ENCODE assay signal across 13 cellular contexts in the genomic region with DNA sequence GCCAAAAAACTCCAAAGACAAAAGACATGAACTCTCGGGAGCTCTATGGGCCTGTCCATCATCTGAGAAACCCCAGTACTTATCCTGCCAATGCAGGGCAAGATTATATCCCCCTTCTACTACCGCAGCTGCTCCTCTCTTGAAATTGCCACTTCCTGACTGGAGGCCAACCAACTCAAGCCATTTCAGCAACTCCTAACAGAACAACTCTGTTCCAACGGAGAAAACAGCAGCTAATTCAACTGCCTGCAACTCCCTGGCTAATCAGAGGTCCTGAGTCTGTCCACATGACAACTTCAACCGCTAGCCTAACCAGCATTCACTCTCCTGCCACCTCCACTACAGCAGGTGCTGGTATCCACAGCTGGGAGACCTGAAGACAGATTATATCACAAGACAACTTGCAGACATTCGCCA.
DNase-seq lines count a peak whose midpoint lies in the region; ATAC-seq lines count a peak whose summit lies in the region.
"Had no signal": no experiment of that assay in that cellular context is flagged by ENCODE, and none has a peak within 500 bp of the region (broad histone marks: within the 10 kb centered on the region; RNA-seq: fewer than 3 reads in every experiment).

No MANE protein-coding gene starts in this region.

- peak; percentile 83 for ATAC-seq in HG02678 (IDR thresholded peaks at IDR 0.05; ENCODE audit: unreplicated experiment)
- no peak for ATAC-seq in HG03342 (IDR thresholded peaks at IDR 0.05; ENCODE audit: unreplicated experiment)
- no peak for ATAC-seq in HG03457 (IDR thresholded peaks at IDR 0.05; ENCODE audit: unreplicated experiment)
- ATAC-seq: CD8-positive, alpha-beta T cell had no signal

- H3K4me3 ChIP-seq in GM08714 (ENCODE audit: low read length): peak overlapping the region; percentile 37; the same call in 1 of the 2 replicates
- H3K4me3 ChIP-seq: MG63, vagina had no signal

- DNase-seq in UCSD-AML1 (lab: John Stamatoyannopoulos, UW; ENCODE audit: unreplicated experiment) (peak; percentile 30), medulla oblongata (ENCODE audit: extremely low spot score) (peak; percentile 18), NCI-H2196 treated with DMSO at 0.1 percent for 48 hours (lab: John Stamatoyannopoulos, UW; ENCODE audit: unreplicated experiment) (no peak)
- DNase-seq in stimulated activated CD4-positive, alpha-beta T cell treated with anti-CD3 and anti-CD28 coated beads, Interleukin-4, amount 100 ng/mL, for 4 hours: no peak
- DNase-seq: CD8-positive, alpha-beta T cell; glutamatergic neuron; MG63; RPMI8226 had no signal

Comparison
In these comparisons a context has a peak if more than half of its experiments do, and no peak if none do; other contexts are left out.
1. DNase-seq: peak in UCSD-AML1 (single experiment) and medulla oblongata (single experiment); none in NCI-H2196 treated with DMSO at 0.1 percent for 48 hours (single experiment) and stimulated activated CD4-positive, alpha-beta T cell treated with anti-CD3 and anti-CD28 coated beads, Interleukin-4, amount 100 ng/mL, for 4 hours (0 of 2).